ENCODE assay signal across 10 cellular contexts in genomic region chrX:39144965-39145364, GRCh38.
DNase-seq lines count a peak whose midpoint lies in the region; ATAC-seq and TF ChIP-seq lines count a peak whose summit lies in the region.
"Had no signal": no experiment of that assay in that cellular context is flagged by ENCODE, and none has a peak within 500 bp of the region (broad histone marks: within the 10 kb centered on the region; RNA-seq: fewer than 3 reads in every experiment).

No MANE protein-coding gene starts in this region.

- peak; percentile 67 for ATAC-seq in GM18511 (IDR thresholded peaks at IDR 0.05; ENCODE audit: unreplicated experiment)
- peak; percentile 68 for ATAC-seq in GM21825 (IDR thresholded peaks at IDR 0.05; ENCODE audit: unreplicated experiment)
- ATAC-seq in GM19328 (IDR thresholded peaks at IDR 0.05; ENCODE audit: unreplicated experiment), result no peak
- ATAC-seq: stimulated activated naive CD8-positive, alpha-beta T cell treated with anti-CD3 and anti-CD28 coated beads, Interleukin-15, Interleukin-2, amounts not matched to agents 100 U/mL and 50 U/mL, for 24 hours had no signal

- in situ Hi-C loops in KBM-7 (cut with MboI; ENCODE audit: low pct_unique_long_range_greater_than_20kb, low sequenced_read_pairs), result no loop called here

- no peak overlapping the region for H3K4me3 ChIP-seq in fibroblast of mammary gland (ENCODE audit: control insufficient read depth, low read depth, low read length)

- no peak for TF ChIP-seq CTCF in fibroblast of mammary gland (conservative IDR thresholded peaks at IDR 0.05; ENCODE audit: control insufficient read depth, insufficient read depth, low read depth, low read length)

- DNase-seq in KBM-7, result peak; percentile 82
- DNase-seq in fibroblast of mammary gland (ENCODE audit: low read depth), result peak; percentile 17
- DNase-seq in DMS153 treated with DMSO at 0.1 percent for 48 hours (lab: John Stamatoyannopoulos, UW; ENCODE audit: unreplicated experiment), result no peak
- no peak for DNase-seq in glomerular visceral epithelial cell (ENCODE audit: extremely low spot score)
- no peak for DNase-seq in activated naive CD4-positive, alpha-beta T cell treated with anti-CD3 and anti-CD28 coated beads, Interleukin-2, amount 50 U/mL, for 16 hours
- DNase-seq: NCI-H187; stimulated activated naive CD8-positive, alpha-beta T cell treated with anti-CD3 and anti-CD28 coated beads, Interleukin-15, Interleukin-2, amounts not matched to agents 100 U/mL and 50 U/mL, for 24 hours had no signal

Comparison
In these comparisons a context has a peak if more than half of its experiments do, and no peak if none do; other contexts are left out.
1. DNase-seq: peak in KBM-7 (single experiment) and fibroblast of mammary gland (single experiment); none in DMS153 treated with DMSO at 0.1 percent for 48 hours (single experiment), glomerular visceral epithelial cell (single experiment) and activated naive CD4-positive, alpha-beta T cell treated with anti-CD3 and anti-CD28 coated beads, Interleukin-2, amount 50 U/mL, for 16 hours (single experiment).